Comparison of ENCODE assay signal across 2 cellular contexts in genomic region chr12:84919271-84919670, GRCh38.
TF ChIP-seq lines count a peak whose summit lies in the region.

No MANE protein-coding gene starts in this region.

TF ChIP-seq in SK-N-SH, 30 proteins besides CTCF, POLR2A, EP300 and RAD21:
- TF ChIP-seq TEAD4 (IDR thresholded peaks at IDR 0.05; ENCODE audit: borderline replicate concordance, insufficient read depth) = no peak
- TF ChIP-seq MXI1 (IDR thresholded peaks at IDR 0.05; ENCODE audit: low read depth, low read length) = no peak
- TF ChIP-seq PBX3 (IDR thresholded peaks at IDR 0.05) = no peak
- TF ChIP-seq RXRA (IDR thresholded peaks at IDR 0.05; ENCODE audit: borderline replicate concordance, low read depth) = no peak
- TF ChIP-seq REST (IDR thresholded peaks at IDR 0.05; ENCODE audit: low read depth, low read length) = no peak
- TF ChIP-seq SIN3A (IDR thresholded peaks at IDR 0.05; ENCODE audit: borderline replicate concordance, low read depth, low read length) = no peak
- TF ChIP-seq MEF2A (IDR thresholded peaks at IDR 0.05; ENCODE audit: borderline replicate concordance, low read depth) = no peak

TF ChIP-seq in HepG2, 621 proteins besides CTCF, POLR2A, EP300 and RAD21:
- TF ChIP-seq ZNF674 (CRISPR knock-in tag; IDR thresholded peaks at IDR 0.05; ENCODE audit: low read depth) = no peak
- no peak for TF ChIP-seq ATF1 (CRISPR knock-in tag; IDR thresholded peaks at IDR 0.05)
- no peak for TF ChIP-seq NFYC (CRISPR knock-in tag; IDR thresholded peaks at IDR 0.05)
- no peak for TF ChIP-seq ZNF280D (CRISPR knock-in tag; IDR thresholded peaks at IDR 0.05)
- no peak for TF ChIP-seq NR0B2 (CRISPR knock-in tag; IDR thresholded peaks at IDR 0.05)
- TF ChIP-seq EEA1 (CRISPR knock-in tag; IDR thresholded peaks at IDR 0.05; ENCODE audit: borderline replicate concordance) = no peak
- TF ChIP-seq TP53 (CRISPR knock-in tag; conservative IDR thresholded peaks at IDR 0.05) = no peak
- TF ChIP-seq PBX2 (CRISPR knock-in tag; IDR thresholded peaks at IDR 0.05) = no peak
- TF ChIP-seq ARID2 (CRISPR knock-in tag; IDR thresholded peaks at IDR 0.05; ENCODE audit: borderline replicate concordance) = no peak
- TF ChIP-seq ZNF354B (CRISPR knock-in tag; IDR thresholded peaks at IDR 0.05) = no peak
- TF ChIP-seq KDM2A (CRISPR knock-in tag; IDR thresholded peaks at IDR 0.05; ENCODE audit: borderline replicate concordance, low read depth) = no peak
- TF ChIP-seq BCL6 (CRISPR knock-in tag; IDR thresholded peaks at IDR 0.05) = no peak
- no peak for TF ChIP-seq HOXA9 (CRISPR knock-in tag; IDR thresholded peaks at IDR 0.05; ENCODE audit: borderline replicate concordance)
- no peak for TF ChIP-seq ZNF615 (CRISPR knock-in tag; IDR thresholded peaks at IDR 0.05; ENCODE audit: borderline replicate concordance)
- TF ChIP-seq ZNF335 (CRISPR knock-in tag; IDR thresholded peaks at IDR 0.05) = no peak
TF ChIP-seq in HepG2: peak in this region for 0.
